In genomic region chr3:184525337-184526157, GRCh38 we compare ENCODE assay signal across 8 cellular contexts. TPM values are rescaled to one million over a fixed set of nuclear protein-coding genes. Genes with fewer than 3 reads are reported as not detected.
A peak's percentile ranks its signal among the peaks of the same experiment; 100 is the strongest.
DNase-seq lines count a peak whose midpoint lies in the region; ATAC-seq and TF ChIP-seq lines count a peak whose summit lies in the region.

No MANE protein-coding gene starts in this region.

- DNase-seq in activated CD4-positive, alpha-beta T cell treated with anti-CD3 and anti-CD28 coated beads for 48 hours = peak; percentile 14
- DNase-seq in activated CD4-positive, alpha-beta T cell treated with anti-CD3 and anti-CD28 coated beads, Interleukin-2, amount 50 U/mL, for 4 hours = no peak
- DNase-seq in activated CD8-positive, alpha-beta T cell treated with anti-CD3 and anti-CD28 coated beads, Interleukin-2, amount 10 ng/mL, durations not matched to agents 7 days and 5 days = no peak
- DNase-seq in osteocyte (ENCODE audit: extremely low spot score, unreplicated experiment) (peak; percentile 79), inferior parietal cortex (ENCODE audit: extremely low spot score) (no peak), NOMO-1 treated with DMSO at 0.1 percent for 48 hours (lab: John Stamatoyannopoulos, UW; ENCODE audit: unreplicated experiment) (no peak)

- H3K36me3 Mint-ChIP-seq in activated CD8-positive, alpha-beta T cell treated with anti-CD3 and anti-CD28 coated beads, Interleukin-2, amount 10 ng/mL, durations not matched to agents 7 days and 5 days (ENCODE audit: low read depth) = no peaks in the 10 kb centered on the region
- H3K36me3 Mint-ChIP-seq in osteocyte (ENCODE audit: unreplicated experiment) = no peaks in the 10 kb centered on the region

- TF ChIP-seq POLR2A in gastroesophageal sphincter (IDR thresholded peaks at IDR 0.05) = no peak

- H3K9me3 ChIP-seq in gastroesophageal sphincter = no peaks in the 10 kb centered on the region

- peak overlapping the region; percentile 29 to 50 for H3K4me3 ChIP-seq in gastroesophageal sphincter

- POLR2A ChIA-PET in activated CD8-positive, alpha-beta T cell treated with anti-CD3 and anti-CD28 coated beads, Interleukin-2, amount 10 ng/mL, durations not matched to agents 7 days and 5 days (lab: Charles Lee) = interaction anchor here (0.6 to 1.0 kb wide), 3 partner anchors 12 to 188 kb away, joined by 3 to 4 read pairs (median 3); partner anchors contain the start of genes CLCN2 and POLR2H

- H3K27me3 ChIP-seq in gastroesophageal sphincter = peaks cover 97% of the 10 kb centered on the region

- peak overlapping the region; percentile 84 for H3K4me3 Mint-ChIP-seq in activated CD8-positive, alpha-beta T cell treated with anti-CD3 and anti-CD28 coated beads, Interleukin-2, amount 10 ng/mL, durations not matched to agents 7 days and 5 days
- H3K4me3 Mint-ChIP-seq in osteocyte (ENCODE audit: unreplicated experiment) = peak overlapping the region; percentile 71

- peak overlapping the region; percentile 78 for H3K27ac Mint-ChIP-seq in activated CD8-positive, alpha-beta T cell treated with anti-CD3 and anti-CD28 coated beads, Interleukin-2, amount 10 ng/mL, durations not matched to agents 7 days and 5 days
- no peak overlapping the region for H3K27ac Mint-ChIP-seq in osteocyte (ENCODE audit: unreplicated experiment)

- peaks cover 38% of the 10 kb centered on the region for H3K27me3 Mint-ChIP-seq in activated CD8-positive, alpha-beta T cell treated with anti-CD3 and anti-CD28 coated beads, Interleukin-2, amount 10 ng/mL, durations not matched to agents 7 days and 5 days (ENCODE audit: low read depth)
- H3K27me3 Mint-ChIP-seq in osteocyte (ENCODE audit: unreplicated experiment) = peaks cover 76% of the 10 kb centered on the region

- no peaks in the 10 kb centered on the region for H3K36me3 ChIP-seq in gastroesophageal sphincter

- H3K4me1 Mint-ChIP-seq in activated CD8-positive, alpha-beta T cell treated with anti-CD3 and anti-CD28 coated beads, Interleukin-2, amount 10 ng/mL, durations not matched to agents 7 days and 5 days (ENCODE audit: low read depth) = peaks cover 16% of the 10 kb centered on the region
- peaks cover 17% of the 10 kb centered on the region for H3K4me1 Mint-ChIP-seq in osteocyte (ENCODE audit: unreplicated experiment)

- H3K27ac ChIP-seq in gastroesophageal sphincter = peak overlapping the region in 2 of 4 donors; percentile 27 to 76

- TF ChIP-seq CTCF in gastroesophageal sphincter (IDR thresholded peaks at IDR 0.05) (no peak), osteocyte (IDR thresholded peaks at IDR 0.05) (no peak)

- ATAC-seq in activated CD8-positive, alpha-beta T cell treated with anti-CD3 and anti-CD28 coated beads, Interleukin-2, amount 10 ng/mL, durations not matched to agents 7 days and 5 days = peak; percentile 57
- peak; percentile 40 for ATAC-seq in gastroesophageal sphincter
- ATAC-seq in HG03342 (IDR thresholded peaks at IDR 0.05; ENCODE audit: unreplicated experiment) = no peak

- CTCF ChIA-PET in activated CD8-positive, alpha-beta T cell treated with anti-CD3 and anti-CD28 coated beads, Interleukin-2, amount 10 ng/mL, durations not matched to agents 7 days and 5 days (lab: Charles Lee) = interaction anchor here (0.9 to 3.0 kb wide), 8 partner anchors 11 to 252 kb away, joined by 3 to 26 read pairs (median 8); no protein-coding TSS in a partner anchor

- 0% methylated on average over 3 of the region's 66 CpGs; no CpG with 5 or more reads in 1 of the 2 donors for WGBS in gastroesophageal sphincter (ENCODE audit: low coverage in 1 of 2), 2 donors

- H3K9me3 Mint-ChIP-seq in activated CD8-positive, alpha-beta T cell treated with anti-CD3 and anti-CD28 coated beads, Interleukin-2, amount 10 ng/mL, durations not matched to agents 7 days and 5 days (ENCODE audit: insufficient read depth) = no peaks in the 10 kb centered on the region
- H3K9me3 Mint-ChIP-seq in osteocyte (ENCODE audit: unreplicated experiment) = no peaks in the 10 kb centered on the region

- no peak for TF ChIP-seq EP300 in gastroesophageal sphincter (IDR thresholded peaks at IDR 0.05)

- H3K4me1 ChIP-seq in gastroesophageal sphincter = peaks cover 0 to 21% (median 4%) of the 10 kb centered on the region in 3 donors

RNA-seq across cellular contexts. Expression of gene EPHB3, which starts 36.0 kb away (rescaled TPM):
- total RNA-seq in activated CD8-positive, alpha-beta T cell treated with anti-CD3 and anti-CD28 coated beads, Interleukin-2, amount 10 ng/mL, durations not matched to agents 7 days and 5 days = under 1 TPM; 0.11 to 0.13 TPM
- total RNA-seq in gastroesophageal sphincter (10 to 100 TPM in 1 of 4 donors, 1 to 10 TPM in 3; 3.1 to 10.6 (median 4.6) TPM), osteocyte (10.6 and 11.4 TPM in 2 replicates)

Comparison
In these comparisons a context has a peak if more than half of its experiments do, and no peak if none do; other contexts are left out.
1. DNase-seq: peak in activated CD4-positive, alpha-beta T cell treated with anti-CD3 and anti-CD28 coated beads for 48 hours (single experiment) and osteocyte (single experiment); none in activated CD4-positive, alpha-beta T cell treated with anti-CD3 and anti-CD28 coated beads, Interleukin-2, amount 50 U/mL, for 4 hours (0 of 2), activated CD8-positive, alpha-beta T cell treated with anti-CD3 and anti-CD28 coated beads, Interleukin-2, amount 10 ng/mL, durations not matched to agents 7 days and 5 days (single experiment), inferior parietal cortex (single experiment) and NOMO-1 treated with DMSO at 0.1 percent for 48 hours (single experiment).